ENCODE assay signal across 31 cellular contexts in the genomic region with DNA sequence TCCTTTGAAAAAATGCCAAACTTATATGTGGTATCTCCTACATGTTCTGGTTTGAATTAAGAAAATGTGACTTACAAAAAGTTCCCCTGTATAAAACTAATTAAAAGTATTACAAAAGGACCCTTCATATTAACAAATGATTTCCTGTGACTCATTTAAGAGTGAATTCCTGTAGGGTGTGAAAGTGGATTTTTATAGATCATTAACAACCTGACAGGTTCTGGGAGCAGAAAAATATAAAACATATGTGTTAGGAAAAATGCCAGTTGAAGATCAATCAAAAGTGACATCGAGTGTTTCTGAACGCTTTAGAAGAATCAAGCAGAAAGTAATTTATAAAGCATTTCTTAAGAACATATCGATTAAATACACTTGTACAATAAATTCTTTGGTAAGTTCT.
"Had no signal": no experiment of that assay in that cellular context is flagged by ENCODE, and none has a peak within 500 bp of the region (broad histone marks: within the 10 kb centered on the region; RNA-seq: fewer than 3 reads in every experiment).

No MANE protein-coding gene starts in this region.

- H3K4me1 ChIP-seq: ascending aorta, left lung, lower lobe of right lung, neural progenitor cell, parathyroid adenoma, psoas muscle, right atrium auricular region, upper lobe of left lung, vagina had no signal

- H3K36me3 Mint-ChIP-seq: stimulated activated memory B cell treated with anti-CD40 and anti-IgM and Interleukin-4, amounts not matched to agents 10 μg/mL and 1 μg/mL and 100 μg/mL, for 72 hours had no signal

- DNase-seq: activated CD4-positive, alpha-beta memory T cell treated with anti-CD3 and anti-CD28 coated beads for 36 hours; activated gamma-delta T cell treated with Interleukin-2 at 50 U/mL for 16 hours; activated T-cell treated with anti-CD3 and anti-CD28 coated beads, Interleukin-2, amount 50 U/mL, for 4 hours; caudate nucleus; effector CD4-positive, alpha-beta T cell; glutamatergic neuron; left lung; lower lobe of right lung; mesenchymal stem cell; naive thymus-derived CD8-positive, alpha-beta T cell; occipital lobe; psoas muscle; stimulated activated CD4-positive, alpha-beta T cell treated with anti-CD3 and anti-CD28 coated beads, Interleukin-1b, Interleukin-23, amount 100 ng/mL, for 48 hours; stimulated activated CD4-positive, alpha-beta T cell treated with anti-CD3 and anti-CD28 coated beads, Interleukin-4, amount 100 ng/mL, for 4 hours; stimulated activated CD8-positive, alpha-beta memory T cell treated with anti-CD3 and anti-CD28 coated beads, Interleukin-4, amount 100 ng/mL, for 48 hours; stimulated activated naive CD8-positive, alpha-beta T cell treated with anti-CD3 and anti-CD28 coated beads, Interleukin-15, amount 100 ng/mL, for 72 hours; substantia nigra; upper lobe of left lung had no signal

- H3K27ac Mint-ChIP-seq: activated CD4-positive, alpha-beta memory T cell treated with anti-CD3 and anti-CD28 coated beads for 36 hours; activated CD4-positive, alpha-beta T cell treated with anti-CD3 and anti-CD28 coated beads, Interleukin-2, amount 10 ng/mL, durations not matched to agents 24 days and 14 days; activated T-helper 17 cell treated with anti-CD3 and anti-CD28 coated beads, Interleukin-2, amount 50 U/mL, for 72 hours; dendritic cell treated with granulocyte-macrophage colony-stimulating factor and Interleukin-4, amounts not matched to agents 40 ng/mL and 50 ng/mL, for 4 days; neural progenitor cell; stimulated activated memory B cell treated with anti-CD40 and anti-IgM and Interleukin-4, amounts not matched to agents 10 μg/mL and 1 μg/mL and 100 μg/mL, for 72 hours had no signal

- H3K9me3 ChIP-seq: ascending aorta, left lung, lower lobe of right lung, psoas muscle, right atrium auricular region, upper lobe of left lung, vagina had no signal

- H3K27me3 Mint-ChIP-seq: activated CD4-positive, alpha-beta memory T cell treated with anti-CD3 and anti-CD28 coated beads for 36 hours; activated CD4-positive, alpha-beta T cell treated with anti-CD3 and anti-CD28 coated beads, Interleukin-2, amount 10 ng/mL, durations not matched to agents 24 days and 14 days; activated T-helper 17 cell treated with anti-CD3 and anti-CD28 coated beads, Interleukin-2, amount 50 U/mL, for 72 hours; dendritic cell treated with granulocyte-macrophage colony-stimulating factor and Interleukin-4, amounts not matched to agents 40 ng/mL and 50 ng/mL, for 4 days; naive thymus-derived CD8-positive, alpha-beta T cell; stimulated activated memory B cell treated with anti-CD40 and anti-IgM and Interleukin-4, amounts not matched to agents 10 μg/mL and 1 μg/mL and 100 μg/mL, for 72 hours; stimulated activated naive CD8-positive, alpha-beta T cell treated with anti-CD3 and anti-CD28 coated beads, Interleukin-15, amount 100 ng/mL, for 72 hours had no signal

- H3K36me3 ChIP-seq: ascending aorta, left lung, lower lobe of right lung, neural progenitor cell, right atrium auricular region, upper lobe of left lung, vagina had no signal

- H3K4me1 Mint-ChIP-seq: neural progenitor cell had no signal

- H3K27ac ChIP-seq: ascending aorta, epithelial cell of prostate, hepatocyte, left lung, lower lobe of right lung, neural progenitor cell, parathyroid adenoma, psoas muscle, right atrium auricular region, upper lobe of left lung, vagina had no signal

- H3K9me3 Mint-ChIP-seq: dendritic cell treated with granulocyte-macrophage colony-stimulating factor and Interleukin-4, amounts not matched to agents 40 ng/mL and 50 ng/mL, for 4 days had no signal

- H3K27me3 ChIP-seq: ascending aorta, hepatocyte, left lung, neural progenitor cell, right atrium auricular region, upper lobe of left lung, vagina had no signal

- ATAC-seq: activated naive CD4-positive, alpha-beta T cell treated with anti-CD3 and anti-CD28 coated beads, Interleukin-2, amount 50 U/mL, for 72 hours; activated T-cell treated with anti-CD3 and anti-CD28 coated beads, Interleukin-2, amount 50 U/mL, for 4 hours; activated T-helper 17 cell treated with anti-CD3 and anti-CD28 coated beads, Interleukin-2, amount 50 U/mL, for 72 hours; left lung; lower lobe of right lung; naive thymus-derived CD8-positive, alpha-beta T cell; psoas muscle; stimulated activated memory B cell treated with anti-CD40 and anti-IgM and Interleukin-4, amounts not matched to agents 10 μg/mL and 1 μg/mL and 100 μg/mL, for 72 hours; stimulated activated naive CD8-positive, alpha-beta T cell treated with anti-CD3 and anti-CD28 coated beads, Interleukin-15, amount 100 ng/mL, for 72 hours had no signal

- H3K4me3 ChIP-seq: ascending aorta, hepatocyte, left lung, lower lobe of right lung, neural progenitor cell, psoas muscle, right atrium auricular region, smooth muscle cell, upper lobe of left lung, vagina had no signal

- H3K4me3 Mint-ChIP-seq: activated CD4-positive, alpha-beta memory T cell treated with anti-CD3 and anti-CD28 coated beads for 36 hours; activated CD4-positive, alpha-beta T cell treated with anti-CD3 and anti-CD28 coated beads, Interleukin-2, amount 10 ng/mL, durations not matched to agents 24 days and 14 days; activated T-cell treated with anti-CD3 and anti-CD28 coated beads, Interleukin-2, amount 50 U/mL, for 4 hours; dendritic cell treated with granulocyte-macrophage colony-stimulating factor and Interleukin-4, amounts not matched to agents 40 ng/mL and 50 ng/mL, for 4 days; neural progenitor cell; stimulated activated memory B cell treated with anti-CD40 and anti-IgM and Interleukin-4, amounts not matched to agents 10 μg/mL and 1 μg/mL and 100 μg/mL, for 72 hours had no signal
